1 cellular context compared by ENCODE assay signal in genomic region chr1:10457910-10458309, GRCh38.
TF ChIP-seq lines count a peak whose summit lies in the region.

No MANE protein-coding gene starts in this region.

TF ChIP-seq in endothelial cell of umbilical vein, 7 proteins besides CTCF, POLR2A, EP300 and RAD21:
- TF ChIP-seq FOS (IDR thresholded peaks at IDR 0.05; ENCODE audit: borderline replicate concordance, insufficient read depth, low read length) (no peak), JUN (IDR thresholded peaks at IDR 0.05; ENCODE audit: borderline replicate concordance, insufficient read depth, insufficient read length, low read depth) (no peak), POLR2AphosphoS5 (IDR thresholded peaks at IDR 0.05; ENCODE audit: insufficient read depth, low read depth, low read length) (no peak), MAX (IDR thresholded peaks at IDR 0.05; ENCODE audit: insufficient read depth, insufficient read length) (no peak)
TF ChIP-seq in endothelial cell of umbilical vein: peak in this region for 0.
